ENCODE assay signal across 8 cellular contexts in the genomic region with DNA sequence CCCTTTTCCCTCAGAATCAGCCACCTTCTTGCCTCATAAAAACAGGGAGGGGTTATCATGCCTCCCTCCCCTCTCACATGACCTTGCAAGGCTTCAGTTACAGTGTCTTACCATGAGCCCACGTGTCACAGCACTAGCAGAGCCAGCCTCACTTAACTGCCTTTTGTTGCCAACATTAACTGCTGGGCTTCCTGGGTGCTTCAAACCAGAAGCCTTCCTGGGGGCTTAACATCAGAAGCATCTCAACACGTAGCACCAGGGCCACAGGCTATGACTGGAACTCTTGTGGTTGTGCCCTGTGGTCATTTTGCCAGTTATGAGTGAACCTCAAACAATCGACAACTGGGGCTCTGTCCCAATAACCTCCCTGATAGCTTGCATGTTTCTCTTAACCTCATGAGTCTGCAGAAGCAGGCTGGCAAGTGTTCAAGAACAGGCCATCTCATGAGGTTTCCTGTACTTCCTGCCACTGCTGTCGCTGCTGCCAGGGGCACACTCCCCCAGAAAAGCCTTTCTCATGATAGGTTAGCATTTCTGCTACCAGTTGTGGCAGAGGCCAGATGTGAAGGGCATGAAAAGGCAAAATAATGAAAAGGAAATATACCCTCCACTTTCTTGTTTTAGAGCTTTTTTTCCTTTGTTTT.
A peak's percentile ranks its signal among the peaks of the same experiment; 100 is the strongest.
DNase-seq lines count a peak whose midpoint lies in the region; ATAC-seq, FAIRE-seq and TF ChIP-seq lines count a peak whose summit lies in the region.

No MANE protein-coding gene starts in this region.

- no peak overlapping the region for H3K4me2 ChIP-seq in H1 (ENCODE audit: insufficient read depth in 1 of 2, low read depth in 2 of 2, low read length in 2 of 2)

- 0 out of 2 replicates have a peak overlapping the region, but pooled peaks have one; percentile 31 for H2BK12ac ChIP-seq in H1 (ENCODE audit: low read depth, low read length)

- H3K56ac ChIP-seq in H1 (replicated peaks; ENCODE audit: insufficient read length, low read depth, low read length), result no peak overlapping the region

- H3K79me2 ChIP-seq in H1 (ENCODE audit: control insufficient read depth in 1 of 2, insufficient read depth in 2 of 2, low read length in 2 of 2), result no peaks in the 10 kb centered on the region

- CTCF ChIA-PET in H1 (lab: Charles Lee; ENCODE audit: partially characterized antibody), result interaction anchor here (1.5 kb wide), 1 partner anchor 116 kb away, joined by 3 read pairs; no protein-coding TSS in a partner anchor

- H3K14ac ChIP-seq in H1 (ENCODE audit: insufficient read length), result no peak overlapping the region

- H3K4ac ChIP-seq in H1 (replicated peaks; ENCODE audit: insufficient read length, low read depth, low read length), result no peak overlapping the region

- WGBS in H1 (ENCODE audit: extremely low coverage in 1 of 2, insufficient coverage in 1 of 2, insufficient read length in 1 of 2, insufficient replicate concordance in 2 of 2, low coverage in 1 of 2, low lambda C conversion rate in 2 of 2, missing lambda C conversion rate in 1 of 2), 2 experiments, result 90% methylated on average over 4 of the region's 4 CpGs; no CpG with 5 or more reads in 1 of the 2 experiments

- no peak for TF ChIP-seq POLR2A in H1 (IDR thresholded peaks at IDR 0.05; ENCODE audit: control extremely low read depth in 1 of 2, low read depth in 2 of 2, low read length in 2 of 2)

- no peak for FAIRE-seq in H1 (lab: Jason Lieb, UNC)

- H2BK15ac ChIP-seq in H1 (ENCODE audit: low read length), result 0 out of 2 replicates have a peak overlapping the region, but pooled peaks have one; percentile 31

- ATAC-seq in GM19468 (IDR thresholded peaks at IDR 0.05; ENCODE audit: extremely low read depth, unreplicated experiment), result peak; percentile 57

- H2AFZ ChIP-seq in H1 (ENCODE audit: low read length), result 0 out of 2 replicates have a peak overlapping the region, but pooled peaks have one; percentile 40

- no peaks in the 10 kb centered on the region for H3K27me3 ChIP-seq in H1 (replicated peaks in 1 of 4; ENCODE audit: control insufficient read depth in 3 of 4, extremely low read depth in 1 of 4, insufficient read depth in 3 of 4, low read length in 3 of 4)

- TF ChIP-seq CTCF in H1 (IDR thresholded peaks at IDR 0.05; ENCODE audit: control extremely low read depth in 1 of 3, insufficient read depth in 1 of 3, low read depth in 1 of 3, low read length in 3 of 3), result no peak

- H3K9me3 ChIP-seq in H1 (ENCODE audit: insufficient read depth in 2 of 2, low read depth in 1 of 2, low read length in 1 of 2), result no peaks in the 10 kb centered on the region

- no peak overlapping the region for H2BK5ac ChIP-seq in H1 (ENCODE audit: low read depth, low read length)

- no peaks in the 10 kb centered on the region for H3K36me3 ChIP-seq in H1 (ENCODE audit: control insufficient read depth in 2 of 4, insufficient read depth in 4 of 4, low read length in 3 of 4)

- POLR2A ChIA-PET in H1 (lab: Charles Lee; ENCODE audit: partially characterized antibody), result no interaction called here

- TF ChIP-seq RAD21 in H1 (IDR thresholded peaks at IDR 0.05 in 1 of 2, conservative IDR thresholded peaks at IDR 0.05 in 1 of 2; ENCODE audit: low read depth in 2 of 2, low read length in 2 of 2), result no peak

- no peaks in the 10 kb centered on the region for H3K23me2 ChIP-seq in H1 (ENCODE audit: low read depth, low read length)

- no peak overlapping the region for H4K5ac ChIP-seq in H1 (ENCODE audit: insufficient read length, low read depth, low read length)

- TF ChIP-seq EP300 in H1 (IDR thresholded peaks at IDR 0.05; ENCODE audit: borderline replicate concordance in 1 of 2, low read depth in 2 of 2, low read length in 2 of 2), result no peak

- H2BK120ac ChIP-seq in H1 (replicated peaks; ENCODE audit: low read depth, low read length), result no peak overlapping the region

- H3K18ac ChIP-seq in H1 (ENCODE audit: extremely low read depth, low read length), result no peak overlapping the region

- no peak overlapping the region for H2BK20ac ChIP-seq in H1 (ENCODE audit: low read length)

- H4K20me1 ChIP-seq in H1 (replicated peaks in 1 of 2; ENCODE audit: control insufficient read depth in 1 of 2, insufficient read depth in 2 of 2, low read length in 2 of 2), result no peaks in the 10 kb centered on the region

- DNase-seq in AG08396 (ENCODE audit: low spot score) (peak; percentile 28), M059J (ENCODE audit: low read depth) (peak; percentile 99), H1 (ENCODE audit: low read depth in 1 of 2, low spot score in 2 of 2) (no peak), skeletal muscle cell (ENCODE audit: low read depth) (peak; percentile 59), germinal center (ENCODE audit: low spot score) (no peak), NCI-H2081 treated with DMSO at 0.1 percent for 48 hours (lab: John Stamatoyannopoulos, UW) (no peak)
- DNase-seq in activated CD4-positive, alpha-beta T cell treated with anti-CD3 and anti-CD28 coated beads, Interleukin-2, amount 50 U/mL, for 1 hour, result peak; percentile 32

- no peak overlapping the region for H3K4me3 ChIP-seq in H1 (ENCODE audit: extremely low read depth in 1 of 4, insufficient read depth in 2 of 4, low read depth in 3 of 4, low read length in 4 of 4)
- no peak overlapping the region for H3K4me3 ChIP-seq in skeletal muscle cell (ENCODE audit: low read depth, low read length)

- H3K27ac ChIP-seq in H1 (ENCODE audit: low read depth, low read length), result no peak overlapping the region

- H2AK5ac ChIP-seq in H1 (ENCODE audit: low read depth, low read length), result no peak overlapping the region

- no peak overlapping the region for H3K9ac ChIP-seq in H1 (replicated peaks in 1 of 4; ENCODE audit: extremely low read depth in 1 of 4, low read depth in 3 of 4, low read length in 3 of 4)

- no peaks in the 10 kb centered on the region for H3K79me1 ChIP-seq in H1 (ENCODE audit: low read depth, low read length)

- H4K91ac ChIP-seq in H1 (replicated peaks; ENCODE audit: insufficient read length, low read length), result no peak overlapping the region

- no peak overlapping the region for H3K23ac ChIP-seq in H1 (ENCODE audit: insufficient read length)

- no peaks in the 10 kb centered on the region for H3K4me1 ChIP-seq in H1 (replicated peaks in 1 of 4; ENCODE audit: control insufficient read depth in 3 of 4, insufficient read depth in 4 of 4, low read length in 3 of 4)

- H4K8ac ChIP-seq in H1 (ENCODE audit: extremely low read depth, insufficient read depth, low read length), result no peak overlapping the region

TF ChIP-seq in H1, 55 proteins besides CTCF, POLR2A, EP300 and RAD21 (continues in another document):
- no peak for TF ChIP-seq KDM1A (IDR thresholded peaks at IDR 0.05; ENCODE audit: borderline replicate concordance, low read length)
- no peak for TF ChIP-seq GTF2F1 (IDR thresholded peaks at IDR 0.05; ENCODE audit: borderline replicate concordance, low read depth, low read length)

Comparison
In these comparisons a context has a peak if more than half of its experiments do, and no peak if none do; other contexts are left out.
1. DNase-seq: peak in AG08396 (single experiment), M059J (single experiment), activated CD4-positive, alpha-beta T cell treated with anti-CD3 and anti-CD28 coated beads, Interleukin-2, amount 50 U/mL, for 1 hour (single experiment) and skeletal muscle cell (single experiment); none in H1 (0 of 2), germinal center (single experiment) and NCI-H2081 treated with DMSO at 0.1 percent for 48 hours (single experiment).